ENCODE assay signal across 8 cellular contexts in genomic region chr14:54772451-54772881, GRCh38.
DNase-seq lines count a peak whose midpoint lies in the region; ATAC-seq, FAIRE-seq and TF ChIP-seq lines count a peak whose summit lies in the region.

No MANE protein-coding gene starts in this region.

- H3K27ac ChIP-seq in HUES6 (ENCODE audit: low read depth, low read length), result peak overlapping the region; percentile 69; the same call in 1 of the 2 replicates

- peaks cover 15% of the 10 kb centered on the region for H3K36me3 ChIP-seq in HUES6 (ENCODE audit: control insufficient read depth, insufficient read depth, low read length)

- peak overlapping the region; percentile 11; the same call in 1 of the 2 replicates for H3K4me3 ChIP-seq in HUES6 (ENCODE audit: low read depth, low read length)

- no peaks in the 10 kb centered on the region for H3K9me3 ChIP-seq in HUES6 (ENCODE audit: control insufficient read depth, insufficient read depth, low read depth, low read length)

- H3K27ac Mint-ChIP-seq in chondrocyte (ENCODE audit: unreplicated experiment) (peak overlapping the region; percentile 97), neural crest cell (ENCODE audit: unreplicated experiment) (peak overlapping the region; percentile 31)

- no peak for ATAC-seq in esophagus mucosa

- FAIRE-seq in GM12892 (lab: Jason Lieb, UNC), result no peak

- H3K4me3 Mint-ChIP-seq in chondrocyte (ENCODE audit: unreplicated experiment) (peak overlapping the region; percentile 29), neural crest cell (no peak overlapping the region)

- no peak overlapping the region for H3K9ac ChIP-seq in HUES6 (ENCODE audit: low read length)

- H3K27me3 Mint-ChIP-seq in chondrocyte (ENCODE audit: low read depth) (no peaks in the 10 kb centered on the region), neural crest cell (ENCODE audit: low read depth) (no peaks in the 10 kb centered on the region)

- no peaks in the 10 kb centered on the region for H3K27me3 ChIP-seq in HUES6 (ENCODE audit: control insufficient read depth, insufficient read depth, low read length)

- H3K4me1 Mint-ChIP-seq in chondrocyte (ENCODE audit: low read depth), result peaks cover 61% of the 10 kb centered on the region
- H3K4me1 Mint-ChIP-seq in neural crest cell, result peaks cover 18% of the 10 kb centered on the region

- H3K4me1 ChIP-seq in HUES6 (ENCODE audit: control insufficient read depth, insufficient read depth, low read length), result peaks cover 16% of the 10 kb centered on the region

- no peak for TF ChIP-seq POLR2A in GM12892 (IDR thresholded peaks at IDR 0.05; ENCODE audit: low read depth, low read length)

- H3K9me3 Mint-ChIP-seq in chondrocyte (ENCODE audit: low read depth), result no peaks in the 10 kb centered on the region
- H3K9me3 Mint-ChIP-seq in neural crest cell, result no peaks in the 10 kb centered on the region

- no peak for TF ChIP-seq CTCF in chondrocyte (IDR thresholded peaks at IDR 0.05)
- TF ChIP-seq CTCF in neural crest cell (conservative IDR thresholded peaks at IDR 0.05), result no peak

- peak; percentile 21 for DNase-seq in AG08396 (ENCODE audit: low spot score)
- DNase-seq in chondrocyte (ENCODE audit: low spot score), result no peak
- no peak for DNase-seq in neural crest cell (ENCODE audit: low read depth, low spot score)
- no peak for DNase-seq in NCI-H2227 (lab: John Stamatoyannopoulos, UW; ENCODE audit: unreplicated experiment)
- no peak for DNase-seq in Ammon's horn (ENCODE audit: low spot score)
- no peak for DNase-seq in GM12892 (ENCODE audit: insufficient read length)

- H3K36me3 Mint-ChIP-seq in chondrocyte (ENCODE audit: low read depth), result peaks cover 10% of the 10 kb centered on the region
- no peaks in the 10 kb centered on the region for H3K36me3 Mint-ChIP-seq in neural crest cell (ENCODE audit: low read depth)
